Comparison of ENCODE assay signal across 10 cellular contexts in the genomic region with DNA sequence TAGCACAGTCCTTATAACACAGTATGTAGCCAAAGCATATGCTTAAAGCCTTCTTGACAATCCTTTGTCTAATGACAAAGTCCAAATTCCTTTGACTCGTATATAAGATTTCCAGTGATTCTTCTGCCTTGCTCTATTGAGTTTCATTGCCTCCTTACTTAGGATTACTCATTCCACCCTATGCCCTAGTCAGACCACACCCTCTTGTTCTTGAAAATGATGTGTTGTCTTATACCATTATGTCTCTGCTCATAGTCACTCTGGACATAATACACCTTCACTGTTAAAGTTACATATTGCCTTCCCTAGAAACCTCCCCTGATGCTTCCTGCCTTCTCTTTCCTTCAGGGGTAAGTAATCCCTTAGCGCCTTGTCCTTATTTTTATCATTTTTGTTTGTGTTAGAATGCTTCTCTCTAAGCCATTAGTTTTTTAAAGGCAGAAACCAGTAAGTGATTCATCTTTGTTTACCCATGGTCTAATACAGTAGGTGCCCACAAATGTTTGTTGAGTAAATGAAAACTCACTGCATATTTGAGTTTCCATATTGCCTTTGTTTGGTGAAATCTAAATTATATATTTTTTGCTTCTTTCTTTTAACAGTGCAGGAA. TPM values are rescaled to one million over a fixed set of nuclear protein-coding genes. Genes with fewer than 3 reads are reported as not detected.
DNase-seq lines count a peak whose midpoint lies in the region; ATAC-seq and TF ChIP-seq lines count a peak whose summit lies in the region.
"Had no signal": no experiment of that assay in that cellular context is flagged by ENCODE, and none has a peak within 500 bp of the region (broad histone marks: within the 10 kb centered on the region; RNA-seq: fewer than 3 reads in every experiment).

No MANE protein-coding gene starts in this region.

- H4K20me1 ChIP-seq in osteoblast (ENCODE audit: insufficient read depth, low read length), result no peaks in the 10 kb centered on the region

- H3K36me3 ChIP-seq in adipocyte (ENCODE audit: control insufficient read depth, insufficient read depth, low read length, severe bottlenecking), result no peaks in the 10 kb centered on the region
- no peaks in the 10 kb centered on the region for H3K36me3 ChIP-seq in osteoblast (ENCODE audit: insufficient read depth, low read length)
- H3K36me3 ChIP-seq in vagina, result no peaks in the 10 kb centered on the region
- H3K36me3 ChIP-seq: sigmoid colon had no signal

- no peak overlapping the region for H2AFZ ChIP-seq in osteoblast (ENCODE audit: low read length)

- TF ChIP-seq POLR2A in vagina (IDR thresholded peaks at IDR 0.05), result no peak

- no peak overlapping the region for H3K9ac ChIP-seq in adipocyte (ENCODE audit: low read length)

- no peak overlapping the region for H3K27ac ChIP-seq in osteoblast (ENCODE audit: low read depth, low read length)
- H3K27ac ChIP-seq in vagina, result no peak overlapping the region
- H3K27ac ChIP-seq: sigmoid colon had no signal

- H3K9me3 ChIP-seq in adipocyte (ENCODE audit: control insufficient read depth, low read length), result no peaks in the 10 kb centered on the region
- no peaks in the 10 kb centered on the region for H3K9me3 ChIP-seq in osteoblast (ENCODE audit: low read depth, low read length)
- no peaks in the 10 kb centered on the region for H3K9me3 ChIP-seq in vagina
- H3K9me3 ChIP-seq: sigmoid colon had no signal

- H3K4me1 ChIP-seq in adipocyte (ENCODE audit: control insufficient read depth, insufficient read depth, low read length), result peaks cover 63% of the 10 kb centered on the region
- H3K4me1 ChIP-seq in osteoblast (ENCODE audit: insufficient read depth, low read length), result peaks cover 23% of the 10 kb centered on the region
- peaks cover 32% of the 10 kb centered on the region for H3K4me1 ChIP-seq in vagina
- H3K4me1 ChIP-seq: sigmoid colon had no signal

- H3K79me2 ChIP-seq in osteoblast (ENCODE audit: insufficient read depth, low read length), result peaks cover 62% of the 10 kb centered on the region

- DNase-seq in adipocyte (ENCODE audit: low read depth) (peak; percentile 47), osteoblast (ENCODE audit: insufficient read length, low spot score, missing footprints) (peak; percentile 85), vagina (ENCODE audit: extremely low spot score in 2 of 2) (no peak), NCI-H2171 (lab: John Stamatoyannopoulos, UW) (no peak), left lobe of liver (ENCODE audit: low spot score) (no peak)
- no peak for DNase-seq in stimulated activated CD4-positive, alpha-beta T cell treated with anti-CD3 and anti-CD28 coated beads, Interleukin-1b, Interleukin-23, amount 100 ng/mL, for 48 hours
- DNase-seq: NCI-H748 treated with DMSO at 0.1 percent for 48 hours, sigmoid colon had no signal

- intact Hi-C loops in vagina (cut with DNase I), result no loop called here

- peak; percentile 62 for ATAC-seq in GM18861 (IDR thresholded peaks at IDR 0.05; ENCODE audit: unreplicated experiment)
- ATAC-seq in HG02870 (IDR thresholded peaks at IDR 0.05; ENCODE audit: unreplicated experiment), result peak; percentile 56
- ATAC-seq in left lobe of liver, result no peak

- H3K4me3 ChIP-seq in adipocyte (ENCODE audit: low read length), result peak overlapping the region; percentile 62
- no peak overlapping the region for H3K4me3 ChIP-seq in osteoblast (ENCODE audit: insufficient read depth, low read length)
- no peak overlapping the region for H3K4me3 ChIP-seq in vagina
- H3K4me3 ChIP-seq: sigmoid colon had no signal

- H3K27me3 ChIP-seq in adipocyte (replicated peaks; ENCODE audit: control insufficient read depth, insufficient read depth, low read length) (no peaks in the 10 kb centered on the region), osteoblast (ENCODE audit: insufficient read depth, low read length) (no peaks in the 10 kb centered on the region), vagina (no peaks in the 10 kb centered on the region)
- H3K27me3 ChIP-seq: sigmoid colon had no signal

- H3K4me2 ChIP-seq in osteoblast (ENCODE audit: insufficient read depth, low read length), result no peak overlapping the region

- TF ChIP-seq CTCF in osteoblast (IDR thresholded peaks at IDR 0.05; ENCODE audit: extremely low read depth, low read depth, low read length), result no peak
- no peak for TF ChIP-seq CTCF in vagina (IDR thresholded peaks at IDR 0.05)

RNA-seq across cellular contexts. Expression of gene GPD2, which starts 19.3 kb away (rescaled TPM):
- 53.0 and 59.7 TPM in 2 replicates for total RNA-seq in osteoblast
- total RNA-seq in vagina, result 30.4 TPM
- 3.2 TPM for total RNA-seq in left lobe of liver

Comparison
In these comparisons a context has a peak if more than half of its experiments do, and no peak if none do; other contexts are left out.
1. DNase-seq: peak in adipocyte (single experiment) and osteoblast (single experiment); none in vagina (0 of 2), NCI-H2171 (single experiment), stimulated activated CD4-positive, alpha-beta T cell treated with anti-CD3 and anti-CD28 coated beads, Interleukin-1b, Interleukin-23, amount 100 ng/mL, for 48 hours (single experiment) and left lobe of liver (single experiment).